In genomic region chr20:16747291-16747811, GRCh38 we compare ENCODE assay signal across 1 cellular context.
TF ChIP-seq lines count a peak whose summit lies in the region.

No MANE protein-coding gene starts in this region.

TF ChIP-seq in SK-N-SH, 30 proteins besides CTCF, POLR2A, EP300 and RAD21 (continued from another document):
- TF ChIP-seq, protein P1, sequence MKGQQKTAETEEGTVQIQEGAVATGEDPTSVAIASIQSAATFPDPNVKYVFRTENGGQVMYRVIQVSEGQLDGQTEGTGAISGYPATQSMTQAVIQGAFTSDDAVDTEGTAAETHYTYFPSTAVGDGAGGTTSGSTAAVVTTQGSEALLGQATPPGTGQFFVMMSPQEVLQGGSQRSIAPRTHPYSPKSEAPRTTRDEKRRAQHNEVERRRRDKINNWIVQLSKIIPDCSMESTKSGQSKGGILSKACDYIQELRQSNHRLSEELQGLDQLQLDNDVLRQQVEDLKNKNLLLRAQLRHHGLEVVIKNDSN (IDR thresholded peaks at IDR 0.05; ENCODE audit: borderline replicate concordance, low read depth) = no peak
- TF ChIP-seq MAX (IDR thresholded peaks at IDR 0.05; ENCODE audit: low read depth) = no peak
